Comparison of ENCODE assay signal across 11 cellular contexts in the genomic region with DNA sequence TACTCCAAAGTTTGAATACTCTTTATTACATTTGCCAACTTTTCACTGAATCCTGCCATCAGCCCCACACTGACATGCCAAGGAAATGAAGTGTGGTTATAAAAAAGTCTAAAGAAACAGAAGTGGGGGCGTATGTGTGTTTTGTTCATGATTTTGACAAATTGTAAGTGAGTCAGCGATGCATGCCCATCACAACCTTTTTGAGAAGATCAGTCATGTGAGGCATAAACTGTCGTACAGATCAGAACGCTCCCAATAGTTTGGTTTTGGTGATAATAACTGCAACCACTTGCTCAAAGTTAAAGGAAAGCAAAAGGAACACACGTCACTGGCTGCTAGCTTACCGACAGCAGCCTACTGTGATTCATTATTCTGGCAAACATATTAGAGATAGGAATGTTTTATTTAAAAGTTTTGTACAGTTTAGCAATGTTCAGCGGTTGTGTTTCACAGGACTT.
A peak's percentile ranks its signal among the peaks of the same experiment; 100 is the strongest.
DNase-seq lines count a peak whose midpoint lies in the region; ATAC-seq, FAIRE-seq and TF ChIP-seq lines count a peak whose summit lies in the region.
"Had no signal": no experiment of that assay in that cellular context is flagged by ENCODE, and none has a peak within 500 bp of the region (broad histone marks: within the 10 kb centered on the region; RNA-seq: fewer than 3 reads in every experiment).

No MANE protein-coding gene starts in this region.

- H3K36me3 ChIP-seq in ascending aorta: no peaks in the 10 kb centered on the region

- peak overlapping the region in 1 of 2 donors; percentile 31 for H3K4me3 ChIP-seq in ascending aorta

- H3K4me1 ChIP-seq in ascending aorta: peaks cover 0 to 11% of the 10 kb centered on the region in 2 donors

- intact Hi-C loops in ascending aorta (cut with DNase I): loop anchor here (5.0 to 10.0 kb wide), 2 partner anchors 82 to 420 kb away; no protein-coding TSS in a partner anchor

- no peak for FAIRE-seq in frontal cortex (lab: Jason Lieb, UNC)

- peak; percentile 56 for DNase-seq in A172 (ENCODE audit: low spot score)
- peak in 1 of 2 donors; percentile 79 for DNase-seq in ascending aorta (ENCODE audit: low spot score in 2 of 2)
- DNase-seq in iris pigment epithelial cell (ENCODE audit: low read depth): peak; percentile 98
- no peak for DNase-seq in NCI-H774 (lab: John Stamatoyannopoulos, UW)
- DNase-seq in frontal cortex (ENCODE audit: low spot score in 2 of 2): no peak
- DNase-seq in cerebellar cortex (ENCODE audit: low spot score): no peak
- DNase-seq: activated CD4-positive, alpha-beta T cell treated with anti-CD3 and anti-CD28 coated beads, Interleukin-2, amount 50 U/mL, for 48 hours; DMS153; NCI-H2107 had no signal

- ATAC-seq in GM19395 (IDR thresholded peaks at IDR 0.05; ENCODE audit: unreplicated experiment) (peak; percentile 35), HG02798 (IDR thresholded peaks at IDR 0.05; ENCODE audit: poor library complexity, unreplicated experiment) (no peak)

- no peaks in the 10 kb centered on the region for H3K9me3 ChIP-seq in ascending aorta

- H3K27ac ChIP-seq in ascending aorta: peak overlapping the region; percentile 13 to 60

- no peak for TF ChIP-seq CTCF in ascending aorta (IDR thresholded peaks at IDR 0.05)

- H3K27me3 ChIP-seq in ascending aorta: no peaks in the 10 kb centered on the region

Comparison
In these comparisons a context has a peak if more than half of its experiments do, and no peak if none do; other contexts are left out.
1. DNase-seq: peak in A172 (single experiment) and iris pigment epithelial cell (single experiment); none in NCI-H774 (single experiment), frontal cortex (0 of 2) and cerebellar cortex (single experiment).